11 cellular contexts compared by ENCODE assay signal in genomic region chr6:20599302-20600051, GRCh38.
A peak's percentile ranks its signal among the peaks of the same experiment; 100 is the strongest.
DNase-seq lines count a peak whose midpoint lies in the region; ATAC-seq and TF ChIP-seq lines count a peak whose summit lies in the region.
"Had no signal": no experiment of that assay in that cellular context is flagged by ENCODE, and none has a peak within 500 bp of the region (broad histone marks: within the 10 kb centered on the region; RNA-seq: fewer than 3 reads in every experiment).

No MANE protein-coding gene starts in this region.

- no peaks in the 10 kb centered on the region for H3K9me3 ChIP-seq in MG63

- ATAC-seq in GM18517 (IDR thresholded peaks at IDR 0.05; ENCODE audit: unreplicated experiment) (peak; percentile 45), GM21786 (IDR thresholded peaks at IDR 0.05; ENCODE audit: unreplicated experiment) (peak; percentile 52), HG03520 (IDR thresholded peaks at IDR 0.05; ENCODE audit: unreplicated experiment) (peak; percentile 78)

- DNase-seq in nucleus accumbens (lab: John Stamatoyannopoulos, UW) (no peak), NCI-H2081 treated with DMSO at 0.1 percent for 48 hours (lab: John Stamatoyannopoulos, UW) (no peak), H4 (ENCODE audit: low spot score) (no peak), MG63 (no peak)
- DNase-seq: GF-D8, NCI-H1092, NCI-H2171 treated with DMSO at 0.1 percent for 48 hours had no signal

- peak overlapping the region; percentile 32 for H3K27ac ChIP-seq in 22Rv1

- no peaks in the 10 kb centered on the region for H3K36me3 ChIP-seq in MG63

- H3K4me3 ChIP-seq in MG63, result no peak overlapping the region

- TF ChIP-seq CTCF in 22Rv1 (IDR thresholded peaks at IDR 0.05), result no peak

- H3K27me3 ChIP-seq in MG63, result no peaks in the 10 kb centered on the region
